ENCODE assay signal across 13 cellular contexts in genomic region chr6:30843611-30843998, GRCh38. TPM values are rescaled to one million over a fixed set of nuclear protein-coding genes. Genes with fewer than 3 reads are reported as not detected.
DNase-seq lines count a peak whose midpoint lies in the region; ATAC-seq and TF ChIP-seq lines count a peak whose summit lies in the region.
"Had no signal": no experiment of that assay in that cellular context is flagged by ENCODE, and none has a peak within 500 bp of the region (broad histone marks: within the 10 kb centered on the region; RNA-seq: fewer than 3 reads in every experiment).

No MANE protein-coding gene starts in this region.

- no peaks in the 10 kb centered on the region for H3K9me3 ChIP-seq in lower lobe of right lung
- no peaks in the 10 kb centered on the region for H3K9me3 ChIP-seq in tibial nerve
- H3K9me3 ChIP-seq: MG63 had no signal

- WGBS in tibial nerve, 2 donors = 52 to 58% methylated on average over 3 of the region's 3 CpGs

- no peak for ATAC-seq in lower lobe of right lung
- ATAC-seq in HG02870 (IDR thresholded peaks at IDR 0.05; ENCODE audit: unreplicated experiment) = no peak
- no peak for ATAC-seq in Right ventricle myocardium inferior

- H3K9me3 Mint-ChIP-seq in activated naive CD4-positive, alpha-beta T cell treated with anti-CD3 and anti-CD28 coated beads for 36 hours = no peaks in the 10 kb centered on the region
- H3K9me3 Mint-ChIP-seq in activated naive CD8-positive, alpha-beta T cell (ENCODE audit: low read depth) = no peaks in the 10 kb centered on the region
- H3K9me3 Mint-ChIP-seq: naive B cell had no signal

- H3K27ac ChIP-seq in lower lobe of right lung = peak overlapping the region; percentile 20
- H3K27ac ChIP-seq in tibial nerve = peak overlapping the region in 3 of 4 donors; percentile 3 to 63 (median 45)

- H3K27me3 ChIP-seq in lower lobe of right lung (ENCODE audit: low read depth) (no peaks in the 10 kb centered on the region), tibial nerve (no peaks in the 10 kb centered on the region)
- H3K27me3 ChIP-seq: MG63 had no signal

- intact Hi-C loops in activated naive CD4-positive, alpha-beta T cell treated with anti-CD3 and anti-CD28 coated beads for 36 hours (cut with micrococcal nuclease) = no loop called here
- intact Hi-C loops in lower lobe of right lung (cut with DNase I) = no loop called here
- intact Hi-C loops in Right ventricle myocardium inferior (cut with DNase I) = no loop called here

- CTCF ChIA-PET in activated naive CD4-positive, alpha-beta T cell treated with anti-CD3 and anti-CD28 coated beads for 36 hours (lab: Charles Lee) = interaction anchor here (0.6 to 2.2 kb wide), 7 partner anchors 14 to 243 kb away, joined by 3 to 10 read pairs (median 3); no protein-coding TSS in a partner anchor

- H3K36me3 Mint-ChIP-seq in activated naive CD4-positive, alpha-beta T cell treated with anti-CD3 and anti-CD28 coated beads for 36 hours (ENCODE audit: low read depth) = no peaks in the 10 kb centered on the region
- H3K36me3 Mint-ChIP-seq in activated naive CD8-positive, alpha-beta T cell = no peaks in the 10 kb centered on the region
- H3K36me3 Mint-ChIP-seq: naive B cell had no signal

- no peak for DNase-seq in activated naive CD4-positive, alpha-beta T cell treated with anti-CD3 and anti-CD28 coated beads for 36 hours
- no peak for DNase-seq in activated naive CD4-positive, alpha-beta T cell treated with Interleukin-2 at 50 U/mL for 16 hours
- DNase-seq in lower lobe of right lung = no peak
- no peak for DNase-seq in tibial nerve (ENCODE audit: low spot score in 2 of 2)
- no peak for DNase-seq in GOT3 (lab: John Stamatoyannopoulos, UW)
- no peak for DNase-seq in Right ventricle myocardium inferior (ENCODE audit: missing footprints)
- DNase-seq: head of caudate nucleus; naive B cell; SHP77 treated with DMSO at 0.1 percent for 48 hours; stimulated activated naive CD4-positive, alpha-beta T cell treated with Interleukin-2 at 50 U/mL for 16 hours had no signal

- no peak for TF ChIP-seq POLR2A in tibial nerve (IDR thresholded peaks at IDR 0.05)

- TF ChIP-seq CTCF in lower lobe of right lung (IDR thresholded peaks at IDR 0.05) = no peak
- TF ChIP-seq CTCF in tibial nerve (IDR thresholded peaks at IDR 0.05) = no peak

- H3K4me1 ChIP-seq in lower lobe of right lung = peaks cover 19% of the 10 kb centered on the region
- peaks cover 0 to 24% (median 0%) of the 10 kb centered on the region in 4 donors for H3K4me1 ChIP-seq in tibial nerve

- H3K36me3 ChIP-seq in lower lobe of right lung (no peaks in the 10 kb centered on the region), tibial nerve (no peaks in the 10 kb centered on the region)
- H3K36me3 ChIP-seq: MG63 had no signal

- H3K4me3 ChIP-seq in lower lobe of right lung (no peak overlapping the region), tibial nerve (no peak overlapping the region)
- H3K4me3 ChIP-seq: MG63 had no signal

- no peak overlapping the region for H3K27ac Mint-ChIP-seq in activated naive CD4-positive, alpha-beta T cell treated with anti-CD3 and anti-CD28 coated beads for 36 hours
- H3K27ac Mint-ChIP-seq in activated naive CD8-positive, alpha-beta T cell = peak overlapping the region; percentile 4
- H3K27ac Mint-ChIP-seq: naive B cell had no signal

- no peak for TF ChIP-seq EP300 in tibial nerve (IDR thresholded peaks at IDR 0.05)

- H3K4me3 Mint-ChIP-seq in activated naive CD4-positive, alpha-beta T cell treated with anti-CD3 and anti-CD28 coated beads for 36 hours = peak overlapping the region; percentile 19
- peak overlapping the region; percentile 56 for H3K4me3 Mint-ChIP-seq in activated naive CD8-positive, alpha-beta T cell

- H3K4me1 Mint-ChIP-seq in activated naive CD4-positive, alpha-beta T cell treated with anti-CD3 and anti-CD28 coated beads for 36 hours (ENCODE audit: low read depth) = peaks cover 18% of the 10 kb centered on the region
- H3K4me1 Mint-ChIP-seq in activated naive CD8-positive, alpha-beta T cell (ENCODE audit: low read depth) = peaks cover 33% of the 10 kb centered on the region

- H3K27me3 Mint-ChIP-seq in activated naive CD4-positive, alpha-beta T cell treated with anti-CD3 and anti-CD28 coated beads for 36 hours (ENCODE audit: low read depth) = no peaks in the 10 kb centered on the region
- H3K27me3 Mint-ChIP-seq in activated naive CD8-positive, alpha-beta T cell = no peaks in the 10 kb centered on the region

RNA-seq across cellular contexts. Expression of gene DDR1, which starts 40.7 kb away (rescaled TPM):
- 10 to 100 TPM in 1 of 2 experiments, 1 to 10 TPM in 1; 9.5 to 10.1 TPM for total RNA-seq in activated naive CD4-positive, alpha-beta T cell treated with anti-CD3 and anti-CD28 coated beads for 36 hours
- total RNA-seq in lower lobe of right lung = 80.9 TPM
- total RNA-seq in tibial nerve = 10 to 100 TPM; 36.7 to 60.1 (median 39.8) TPM
- 32.5 TPM for total RNA-seq in Right ventricle myocardium inferior
